ENCODE assay signal across 24 cellular contexts in the genomic region with DNA sequence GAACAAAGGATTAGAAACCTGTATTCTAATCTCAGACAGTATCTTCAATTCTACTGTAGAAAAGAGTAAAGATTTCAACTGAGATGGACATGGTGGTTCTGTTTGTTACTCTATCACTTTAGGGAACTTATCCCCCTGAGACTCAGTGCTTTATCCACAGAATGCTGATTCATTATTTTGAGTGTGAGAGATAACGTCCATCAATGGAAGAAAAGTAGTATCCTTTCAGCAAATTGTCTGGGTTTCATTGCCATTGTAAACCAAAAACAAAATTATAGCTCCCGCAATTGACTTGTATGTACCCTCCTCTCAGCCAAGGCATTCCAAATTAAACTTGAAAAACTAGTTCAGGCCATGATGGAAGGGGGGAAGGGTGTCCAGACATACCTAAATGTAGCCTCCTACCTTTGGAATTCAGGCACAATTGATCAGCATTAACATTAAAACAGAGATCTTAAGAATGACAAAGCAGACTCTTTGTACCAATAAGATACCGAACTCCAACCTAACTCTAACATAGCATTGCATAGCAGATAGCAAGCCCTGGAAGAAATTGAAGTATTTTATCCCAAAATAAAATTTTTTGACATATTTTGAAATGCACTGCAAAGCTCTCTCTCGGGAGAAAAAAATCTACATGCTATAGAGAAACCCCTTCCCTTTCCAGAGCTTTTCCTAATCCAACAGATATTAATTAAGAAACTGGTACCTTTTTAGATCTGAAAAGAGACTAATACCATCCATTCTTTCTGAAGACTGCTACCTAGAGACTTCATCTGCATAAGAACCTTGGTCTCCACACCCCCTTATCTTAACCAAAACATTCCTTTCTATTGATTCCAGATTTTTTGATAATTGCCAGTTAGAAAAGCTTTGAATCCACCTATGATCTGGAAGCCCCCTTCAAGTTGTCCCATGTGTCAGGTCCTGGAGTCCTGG.
A peak's percentile ranks its signal among the peaks of the same experiment; 100 is the strongest.
DNase-seq lines count a peak whose midpoint lies in the region; ATAC-seq and TF ChIP-seq lines count a peak whose summit lies in the region.
"Had no signal": no experiment of that assay in that cellular context is flagged by ENCODE, and none has a peak within 500 bp of the region (broad histone marks: within the 10 kb centered on the region; RNA-seq: fewer than 3 reads in every experiment).

No MANE protein-coding gene starts in this region.

- H4K5ac ChIP-seq in H9 (ENCODE audit: insufficient read length, low read depth, low read length): peak overlapping the region; percentile 72
- no peak overlapping the region for H4K5ac ChIP-seq in mesendoderm (ENCODE audit: low read length)

- H3K4me1 ChIP-seq in H9 (ENCODE audit: insufficient read depth, low read length) (peaks cover 10% of the 10 kb centered on the region; the same call in 1 of the 2 replicates), iPS-15b (ENCODE audit: control insufficient read depth, insufficient read depth, low read length) (peaks cover 15% of the 10 kb centered on the region), mesendoderm (ENCODE audit: control insufficient read depth, low read depth, low read length) (peaks cover 2% of the 10 kb centered on the region), colonic mucosa (no peaks in the 10 kb centered on the region), PC-9 (replicated peaks; ENCODE audit: insufficient read depth) (no peaks in the 10 kb centered on the region)
- H3K4me1 ChIP-seq: BE2C had no signal

- TF ChIP-seq CTCF in H9 (conservative IDR thresholded peaks at IDR 0.05) (no peak), colonic mucosa (IDR thresholded peaks at IDR 0.05) (no peak), PC-9 (conservative IDR thresholded peaks at IDR 0.05) (no peak)

- H3K4ac ChIP-seq in H9 (ENCODE audit: low read depth, low read length) (peak overlapping the region; percentile 10; the same call in 1 of the 2 replicates), mesendoderm (ENCODE audit: low read depth, low read length) (no peak overlapping the region)

- no peaks in the 10 kb centered on the region for H3K23me2 ChIP-seq in H9 (ENCODE audit: insufficient read length, low read depth, low read length, poor library complexity, severe bottlenecking)

- H3K9me3 ChIP-seq in H9 (ENCODE audit: control insufficient read depth, low read depth, low read length) (no peaks in the 10 kb centered on the region), iPS-15b (ENCODE audit: control insufficient read depth, insufficient read depth, low read length) (no peaks in the 10 kb centered on the region), colonic mucosa (no peaks in the 10 kb centered on the region), PC-9 (ENCODE audit: insufficient read depth, low read depth) (no peaks in the 10 kb centered on the region)
- H3K9me3 ChIP-seq: BE2C, MG63 had no signal

- no peaks in the 10 kb centered on the region; a peak in 1 of 5 replicates for H3K9me3 Mint-ChIP-seq in H9

- peak overlapping the region; percentile 31 to 69 for H3K4me3 Mint-ChIP-seq in H9
- H3K4me3 Mint-ChIP-seq: CD4-positive, CD25-positive, alpha-beta regulatory T cell; IgD-negative memory B cell had no signal

- H3K4me3 ChIP-seq in iPS-15b (ENCODE audit: low read depth, low read length) (peak overlapping the region; percentile 23), mesendoderm (ENCODE audit: low read length) (no peak overlapping the region), colonic mucosa (no peak overlapping the region), PC-9 (no peak overlapping the region)
- H3K4me3 ChIP-seq: MG63 had no signal

- H2BK120ac ChIP-seq in H9 (ENCODE audit: low read depth, low read length, poor library complexity, severe bottlenecking): peak overlapping the region; percentile 82
- H2BK120ac ChIP-seq in mesendoderm (ENCODE audit: low read depth, low read length): no peak overlapping the region

- no peaks in the 10 kb centered on the region for H4K20me1 ChIP-seq in H9 (ENCODE audit: control insufficient read depth, insufficient read depth, insufficient read length)
- H4K20me1 ChIP-seq in PC-9 (ENCODE audit: insufficient read depth): no peaks in the 10 kb centered on the region

- peaks cover 32 to 33% of the 10 kb centered on the region in 2 experiments for H3K4me1 Mint-ChIP-seq in H9
- H3K4me1 Mint-ChIP-seq: CD4-positive, CD25-positive, alpha-beta regulatory T cell; IgD-negative memory B cell had no signal

- H3K14ac ChIP-seq in H9 (ENCODE audit: insufficient read depth, low read length): peak overlapping the region; percentile 73; the same call in 1 of the 2 replicates

- peak overlapping the region; percentile 96 for H3K27ac ChIP-seq in H9 (ENCODE audit: insufficient read length, low read depth, low read length)
- no peak overlapping the region for H3K27ac ChIP-seq in mesendoderm (ENCODE audit: low read depth, low read length)
- no peak overlapping the region for H3K27ac ChIP-seq in colonic mucosa
- no peak overlapping the region for H3K27ac ChIP-seq in PC-9
- H3K27ac ChIP-seq: RWPE1 had no signal

- peak overlapping the region; percentile 92 for H4K91ac ChIP-seq in H9 (ENCODE audit: insufficient read length, low read depth, low read length)

- H3K4me2 ChIP-seq in H9 (ENCODE audit: insufficient read depth, insufficient read length, low read length) (peak overlapping the region; percentile 26), mesendoderm (ENCODE audit: low read length) (no peak overlapping the region), PC-9 (no peak overlapping the region)

- peak overlapping the region; percentile 41 for H2BK12ac ChIP-seq in H9 (ENCODE audit: insufficient read length, low read depth, low read length)

- H4K8ac ChIP-seq in H9 (replicated peaks; ENCODE audit: insufficient read length, low read depth, low read length): no peak overlapping the region
- no peak overlapping the region for H4K8ac ChIP-seq in mesendoderm (ENCODE audit: low read depth, low read length)

- peak overlapping the region; percentile 92 for H3T11ph ChIP-seq in H9 (ENCODE audit: low read length)

- no CpG with 5 or more reads among the region's 4 CpGs for WGBS in H9 (ENCODE audit: extremely low coverage, insufficient read length, low lambda C conversion rate)
- no CpG with 5 or more reads among the region's 4 CpGs for WGBS in mesendoderm (ENCODE audit: extremely low coverage, insufficient coverage, low lambda C conversion rate)

- ATAC-seq in GM18907 (IDR thresholded peaks at IDR 0.05; ENCODE audit: unreplicated experiment): no peak
- ATAC-seq: PC-3 had no signal

- H3K27me3 ChIP-seq in H9 (ENCODE audit: insufficient read depth, low read length): no peaks in the 10 kb centered on the region
- H3K27me3 ChIP-seq in iPS-15b (ENCODE audit: control insufficient read depth, insufficient read depth, low read length): no peaks in the 10 kb centered on the region
- H3K27me3 ChIP-seq in mesendoderm (ENCODE audit: insufficient read depth, low read length, poor library complexity): no peaks in the 10 kb centered on the region
- H3K27me3 ChIP-seq in colonic mucosa: no peaks in the 10 kb centered on the region
- no peaks in the 10 kb centered on the region for H3K27me3 ChIP-seq in PC-9 (ENCODE audit: insufficient read depth, low read depth)
- H3K27me3 ChIP-seq: BE2C, MG63 had no signal

- H3K36me3 ChIP-seq in iPS-15b (ENCODE audit: control insufficient read depth, insufficient read depth, low read length) (no peaks in the 10 kb centered on the region), mesendoderm (ENCODE audit: control insufficient read depth, insufficient read depth, low read length) (no peaks in the 10 kb centered on the region), colonic mucosa (no peaks in the 10 kb centered on the region), PC-9 (ENCODE audit: low read depth) (no peaks in the 10 kb centered on the region)
- H3K36me3 ChIP-seq: BE2C, MG63 had no signal

- peaks cover 0 to 12% (median 0%) of the 10 kb centered on the region in 3 experiments; a peak in 3 of 7 replicates for H3K36me3 Mint-ChIP-seq in H9 (ENCODE audit: insufficient read depth in 1 of 3, low read depth in 3 of 3)
- H3K36me3 Mint-ChIP-seq: CD4-positive, CD25-positive, alpha-beta regulatory T cell; IgD-negative memory B cell had no signal

- H2AK5ac ChIP-seq in H9 (ENCODE audit: insufficient read length, low read length) (peak overlapping the region; percentile 36), mesendoderm (ENCODE audit: low read length) (no peak overlapping the region)

- H3F3A ChIP-seq in PC-9 (ENCODE audit: insufficient read depth, low read depth): no peaks in the 10 kb centered on the region

- intact Hi-C loops in colonic mucosa (cut with DNase I) (no loop called here), PC-9 (cut with micrococcal nuclease; ENCODE audit: unreplicated experiment) (no loop called here)

- H2AFZ ChIP-seq in H9 (ENCODE audit: low read length): no peak overlapping the region
- no peak overlapping the region for H2AFZ ChIP-seq in PC-9

- H3K9me2 ChIP-seq in PC-9 (ENCODE audit: insufficient read depth): no peaks in the 10 kb centered on the region

- peak; percentile 59 for DNase-seq in H9
- DNase-seq in OCI-M1 (lab: John Stamatoyannopoulos, UW): peak; percentile 94
- peak; percentile 82 for DNase-seq in mesendoderm
- DNase-seq in colonic mucosa: no peak
- no peak for DNase-seq in PC-9
- no peak for DNase-seq in NCI-H187 treated with DMSO at 0.1 percent for 48 hours (lab: John Stamatoyannopoulos, UW)
- DNase-seq: BE2C; CD4-positive, CD25-positive, alpha-beta regulatory T cell; COR-L47; DMS 273 treated with DMSO at 0.1 percent for 48 hours; GF-D8; GOT3; Kasumi-1; MG63; NCI-H1092; NCI-H1436 treated with DMSO at 0.1 percent for 48 hours; NCI-H2081 treated with DMSO at 0.1 percent for 48 hours; NCI-H446 treated with DMSO at 0.1 percent for 48 hours; PC-3; SIG-M5 had no signal

- H2BK15ac ChIP-seq in H9 (ENCODE audit: low read depth, low read length) (no peak overlapping the region), mesendoderm (replicated peaks; ENCODE audit: low read depth) (no peak overlapping the region)

- H3K79me2 ChIP-seq in H9 (ENCODE audit: insufficient read depth, low read length) (no peaks in the 10 kb centered on the region), mesendoderm (ENCODE audit: control insufficient read depth, insufficient read depth, low read length) (no peaks in the 10 kb centered on the region), PC-9 (ENCODE audit: low read depth) (no peaks in the 10 kb centered on the region)

- no peak overlapping the region for H3K9ac ChIP-seq in H9 (ENCODE audit: extremely low read depth, insufficient read length, low read length)
- peak overlapping the region; percentile 9 for H3K9ac ChIP-seq in iPS-15b (ENCODE audit: low read depth, low read length)
- no peak overlapping the region for H3K9ac ChIP-seq in mesendoderm (ENCODE audit: low read length)
- H3K9ac ChIP-seq in colonic mucosa (ENCODE audit: low read depth in 2 of 2, low read length in 2 of 2): no peak overlapping the region

- no TSS peak for BruUV-seq in PC-9 (replicated peaks; lab: Mats Ljungman, UMichigan)

- POLR2A ChIA-PET in PC-9 (lab: Charles Lee; ENCODE audit: unreplicated experiment): no interaction called here

- peak overlapping the region; percentile 98 to 100 (median 100) for H3K27ac Mint-ChIP-seq in H9
- H3K27ac Mint-ChIP-seq: CD4-positive, CD25-positive, alpha-beta regulatory T cell; IgD-negative memory B cell had no signal

- H3K23ac ChIP-seq in H9 (ENCODE audit: insufficient read length, low read depth, low read length) (no peak overlapping the region), mesendoderm (ENCODE audit: low read length) (no peak overlapping the region)

- H3K56ac ChIP-seq in H9 (ENCODE audit: insufficient read length, low read depth, low read length) (no peak overlapping the region), mesendoderm (ENCODE audit: low read length) (no peak overlapping the region)

- H3K79me1 ChIP-seq in H9 (ENCODE audit: insufficient read depth, low read depth, low read length, poor library complexity, severe bottlenecking) (no peaks in the 10 kb centered on the region), mesendoderm (ENCODE audit: low read length) (no peaks in the 10 kb centered on the region)

- CTCF ChIA-PET in PC-9 (lab: Charles Lee): no interaction called here

- H3K27me3 Mint-ChIP-seq in H9 (ENCODE audit: low read depth): no peaks in the 10 kb centered on the region
- H3K27me3 Mint-ChIP-seq: CD4-positive, CD25-positive, alpha-beta regulatory T cell; IgD-negative memory B cell had no signal

- peak overlapping the region; percentile 94 for H2BK5ac ChIP-seq in H9 (ENCODE audit: insufficient read length, low read length)
- H2BK5ac ChIP-seq in mesendoderm (ENCODE audit: low read length): no peak overlapping the region

- peak overlapping the region; percentile 12 for H2BK20ac ChIP-seq in H9 (ENCODE audit: low read depth, low read length, poor library complexity, severe bottlenecking)

- H3K18ac ChIP-seq in H9 (ENCODE audit: insufficient read length, low read depth, low read length) (peak overlapping the region; percentile 8), mesendoderm (ENCODE audit: low read length) (no peak overlapping the region)

Comparison
In these comparisons a context has a peak if more than half of its experiments do, and no peak if none do; other contexts are left out.
1. DNase-seq: peak in H9 (single experiment), OCI-M1 (single experiment) and mesendoderm (single experiment); none in colonic mucosa (single experiment), PC-9 (0 of 2) and NCI-H187 treated with DMSO at 0.1 percent for 48 hours (single experiment).